ENCODE assay signal across 8 cellular contexts in the genomic region with DNA sequence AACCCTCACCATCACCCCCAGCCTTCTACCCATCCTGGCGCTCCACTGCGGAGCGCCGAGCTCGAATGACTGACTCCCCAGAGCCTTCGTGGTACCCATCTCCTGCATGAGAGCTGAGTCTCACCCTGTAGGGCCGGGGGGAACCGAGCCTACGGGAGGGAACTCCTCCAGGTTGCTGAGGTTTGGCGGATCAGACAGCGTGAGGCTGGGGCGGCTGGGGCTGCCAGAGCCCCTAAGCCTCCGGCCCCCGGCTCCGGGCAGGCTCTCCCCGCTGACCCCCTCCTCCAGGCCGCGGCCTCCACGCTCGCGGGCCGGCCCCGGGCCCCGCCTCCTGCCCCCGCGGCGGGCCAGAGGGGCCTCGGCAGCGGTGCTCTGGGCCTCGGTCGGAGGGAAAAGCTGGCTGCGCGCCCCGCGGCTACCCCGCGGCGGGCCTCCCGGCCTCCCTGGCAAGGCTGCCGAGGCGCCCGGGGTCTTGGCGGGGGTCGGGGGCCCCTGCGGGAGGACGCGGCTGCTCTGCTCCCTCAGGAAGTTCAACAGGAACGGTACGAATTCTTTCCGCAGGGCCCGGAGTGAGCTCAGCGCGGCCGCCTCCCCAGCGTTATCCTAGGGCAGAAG. TPM values are rescaled to one million over a fixed set of nuclear protein-coding genes. Genes with fewer than 3 reads are reported as not detected.
A peak's percentile ranks its signal among the peaks of the same experiment; 100 is the strongest.
DNase-seq lines count a peak whose midpoint lies in the region; ATAC-seq and TF ChIP-seq lines count a peak whose summit lies in the region.

No MANE protein-coding gene starts in this region.

- H3K36me3 ChIP-seq in DOHH2 (ENCODE audit: control insufficient read depth, low read length) (peaks cover 38% of the 10 kb centered on the region), Karpas-422 (ENCODE audit: insufficient read depth, low read length) (peaks cover 9% of the 10 kb centered on the region; the same call in 1 of the 2 replicates), iPS-15b (ENCODE audit: control insufficient read depth, insufficient read depth, low read length) (peaks cover 16% of the 10 kb centered on the region), spleen (peaks cover 0 to 42% (median 28%) of the 10 kb centered on the region in 6 donors)

- no peak for TF ChIP-seq POLR2A in spleen (IDR thresholded peaks at IDR 0.05)

- no peaks in the 10 kb centered on the region for H3K27me3 ChIP-seq in DOHH2 (ENCODE audit: control insufficient read depth, low read length)
- H3K27me3 ChIP-seq in Karpas-422 (ENCODE audit: low read length), result no peaks in the 10 kb centered on the region
- H3K27me3 ChIP-seq in iPS-15b (ENCODE audit: control insufficient read depth, insufficient read depth, low read length), result no peaks in the 10 kb centered on the region
- no peaks in the 10 kb centered on the region for H3K27me3 ChIP-seq in spleen (replicated peaks in 1 of 7)

- peaks cover 15% of the 10 kb centered on the region for H3K4me1 ChIP-seq in DOHH2 (ENCODE audit: control insufficient read depth, low read length)
- H3K4me1 ChIP-seq in Karpas-422 (ENCODE audit: low read length), result peaks cover 18% of the 10 kb centered on the region
- no peaks in the 10 kb centered on the region for H3K4me1 ChIP-seq in iPS-15b (ENCODE audit: control insufficient read depth, insufficient read depth, low read length)
- H3K4me1 ChIP-seq in spleen, result peaks cover 3 to 39% (median 26%) of the 10 kb centered on the region in 6 donors

- no peaks in the 10 kb centered on the region for H3K9me3 Mint-ChIP-seq in activated naive CD8-positive, alpha-beta T cell treated with anti-CD3 and anti-CD28 coated beads, Interleukin-2, amount 50 U/mL, for 24 hours

- peak overlapping the region; percentile 97 for H3K9ac ChIP-seq in Karpas-422 (ENCODE audit: low read length)
- H3K9ac ChIP-seq in iPS-15b (ENCODE audit: low read depth, low read length), result peak overlapping the region; percentile 70

- H3K27ac ChIP-seq in DOHH2 (ENCODE audit: low read depth, low read length) (peak overlapping the region; percentile 11; the same call in 1 of the 2 replicates), Karpas-422 (ENCODE audit: low read length) (peak overlapping the region; percentile 45), spleen (peak overlapping the region; percentile 74 to 91 (median 86))

- H3F3A ChIP-seq in DOHH2 (ENCODE audit: control insufficient read depth, insufficient read depth), result no peaks in the 10 kb centered on the region

- H3K4me1 Mint-ChIP-seq in activated naive CD8-positive, alpha-beta T cell treated with anti-CD3 and anti-CD28 coated beads, Interleukin-2, amount 50 U/mL, for 24 hours, result peaks cover 15% of the 10 kb centered on the region

- no peaks in the 10 kb centered on the region for H3K9me2 ChIP-seq in DOHH2 (replicated peaks; ENCODE audit: control insufficient read depth, low read length)
- H3K9me2 ChIP-seq in Karpas-422 (replicated peaks; ENCODE audit: insufficient read depth, low read length), result no peaks in the 10 kb centered on the region

- H3K79me2 ChIP-seq in DOHH2 (ENCODE audit: control insufficient read depth, low read length) (peaks cover 14% of the 10 kb centered on the region), Karpas-422 (ENCODE audit: low read length) (peaks cover 32% of the 10 kb centered on the region)

- no peaks in the 10 kb centered on the region for H4K20me1 ChIP-seq in DOHH2 (ENCODE audit: control insufficient read depth, insufficient read depth, low read depth, low read length)
- no peaks in the 10 kb centered on the region; the same call in 1 of the 2 replicates for H4K20me1 ChIP-seq in Karpas-422 (ENCODE audit: insufficient read depth, low read depth, low read length)

- WGBS in spleen, 5 donors, result 2 to 6% (median 2%) methylated on average over 12 to 55 of the region's 55 CpGs

- ATAC-seq in GM21515 (IDR thresholded peaks at IDR 0.05; ENCODE audit: unreplicated experiment), result peak; percentile 32
- ATAC-seq in activated naive CD8-positive, alpha-beta T cell treated with anti-CD3 and anti-CD28 coated beads, Interleukin-2, amount 50 U/mL, for 24 hours, result peak; percentile 18

- peak overlapping the region; percentile 95 for H3K4me3 ChIP-seq in DOHH2 (ENCODE audit: low read length)
- peak overlapping the region; percentile 98 for H3K4me3 ChIP-seq in Karpas-422 (ENCODE audit: low read length)
- peak overlapping the region; percentile 87 for H3K4me3 ChIP-seq in iPS-15b (ENCODE audit: low read depth, low read length)
- peak overlapping the region; percentile 91 to 98 (median 96) for H3K4me3 ChIP-seq in spleen

- DNase-seq in Karpas-422 (peak; percentile 63), spleen (no peak), NCI-H446 treated with DMSO at 0.1 percent for 48 hours (lab: John Stamatoyannopoulos, UW) (no peak), Ammon's horn (ENCODE audit: low spot score) (no peak)
- DNase-seq in activated naive CD8-positive, alpha-beta T cell treated with anti-CD3 and anti-CD28 coated beads, Interleukin-2, amount 50 U/mL, for 24 hours, result peak; percentile 20

- intact Hi-C loops in spleen (cut with DNase I; ENCODE audit: low total_unique reads), result no loop called here

- H3K27ac Mint-ChIP-seq in activated naive CD8-positive, alpha-beta T cell treated with anti-CD3 and anti-CD28 coated beads, Interleukin-2, amount 50 U/mL, for 24 hours, result no peak overlapping the region

- H3K27me3 Mint-ChIP-seq in activated naive CD8-positive, alpha-beta T cell treated with anti-CD3 and anti-CD28 coated beads, Interleukin-2, amount 50 U/mL, for 24 hours, result no peaks in the 10 kb centered on the region

- H3K36me3 Mint-ChIP-seq in activated naive CD8-positive, alpha-beta T cell treated with anti-CD3 and anti-CD28 coated beads, Interleukin-2, amount 50 U/mL, for 24 hours (ENCODE audit: low read depth), result peaks cover 17% of the 10 kb centered on the region

- TF ChIP-seq CTCF in DOHH2 (IDR thresholded peaks at IDR 0.05; ENCODE audit: low read depth, low read length, poor library complexity, severe bottlenecking), result no peak
- TF ChIP-seq CTCF in spleen (IDR thresholded peaks at IDR 0.05 in 8 of 11, conservative IDR thresholded peaks at IDR 0.05 in 3 of 11), result no peak

- H3K4me2 ChIP-seq in DOHH2 (ENCODE audit: low read length) (peak overlapping the region; percentile 94), Karpas-422 (ENCODE audit: low read depth, low read length, poor library complexity, severe bottlenecking) (peak overlapping the region; percentile 68)

- H3K9me3 ChIP-seq in DOHH2 (ENCODE audit: control insufficient read depth, insufficient read depth, low read length) (no peaks in the 10 kb centered on the region), Karpas-422 (ENCODE audit: low read length) (no peaks in the 10 kb centered on the region), iPS-15b (ENCODE audit: control insufficient read depth, insufficient read depth, low read length) (no peaks in the 10 kb centered on the region), spleen (no peaks in the 10 kb centered on the region)

- peak overlapping the region; percentile 78 for H3K4me3 Mint-ChIP-seq in activated naive CD8-positive, alpha-beta T cell treated with anti-CD3 and anti-CD28 coated beads, Interleukin-2, amount 50 U/mL, for 24 hours

- H2AFZ ChIP-seq in Karpas-422 (ENCODE audit: low read length), result peak overlapping the region; percentile 98

RNA-seq across cellular contexts. Expression of a gene that starts 0.6 kb away (rescaled TPM):
- total RNA-seq in Karpas-422 (2014; rRNA removed; shearing (Covaris generic); ENCODE audit: low replicate concordance), result 23.8 and 35.9 TPM in 2 replicates
- total RNA-seq in spleen, result 10 to 100 TPM; 12.4 to 21.6 (median 18.3) TPM
- polyA plus RNA-seq in spleen, result 10 to 100 TPM in 2 of 3 donors, 1 to 10 TPM in 1; 7.5 to 12.9 (median 12.1) TPM

Comparison
In these comparisons a context has a peak if more than half of its experiments do, and no peak if none do; other contexts are left out.
1. H3K27ac ChIP-seq: peak in every context shown above with its lines; median percentile 86 in spleen; 45 in Karpas-422; 11 in DOHH2.
2. DNase-seq: peak in Karpas-422 (single experiment) and activated naive CD8-positive, alpha-beta T cell treated with anti-CD3 and anti-CD28 coated beads, Interleukin-2, amount 50 U/mL, for 24 hours (single experiment); none in spleen (single experiment), NCI-H446 treated with DMSO at 0.1 percent for 48 hours (single experiment) and Ammon's horn (single experiment).
3. Peak in every context shown above with its lines, with median percentiles within 50 percentile points of each other: H3K4me3 ChIP-seq.